Comparison of ENCODE assay signal across 1 cellular context in the genomic region with DNA sequence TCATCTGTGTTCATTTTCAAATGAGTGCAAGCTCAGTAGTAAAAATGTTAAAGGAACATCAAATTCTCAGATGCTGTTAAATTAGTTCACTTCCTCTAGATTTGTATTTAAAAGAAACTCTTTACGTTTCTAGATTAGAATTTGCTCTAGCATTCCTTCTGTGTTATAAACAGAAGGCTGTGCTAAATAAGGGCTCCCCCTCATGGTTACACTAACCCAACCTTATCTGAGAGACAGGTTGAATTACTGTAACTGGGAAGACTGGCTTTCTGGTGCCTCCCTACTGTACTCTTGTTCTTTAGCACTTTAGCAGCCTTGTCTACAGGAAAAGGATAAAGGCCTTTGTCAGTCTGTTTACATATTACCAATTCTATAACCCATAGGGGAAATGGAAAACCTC.
TF ChIP-seq lines count a peak whose summit lies in the region.

No MANE protein-coding gene starts in this region.

TF ChIP-seq in GM12878, 131 proteins besides CTCF, POLR2A, EP300 and RAD21 (continued from another document):
- TF ChIP-seq, protein P1, sequence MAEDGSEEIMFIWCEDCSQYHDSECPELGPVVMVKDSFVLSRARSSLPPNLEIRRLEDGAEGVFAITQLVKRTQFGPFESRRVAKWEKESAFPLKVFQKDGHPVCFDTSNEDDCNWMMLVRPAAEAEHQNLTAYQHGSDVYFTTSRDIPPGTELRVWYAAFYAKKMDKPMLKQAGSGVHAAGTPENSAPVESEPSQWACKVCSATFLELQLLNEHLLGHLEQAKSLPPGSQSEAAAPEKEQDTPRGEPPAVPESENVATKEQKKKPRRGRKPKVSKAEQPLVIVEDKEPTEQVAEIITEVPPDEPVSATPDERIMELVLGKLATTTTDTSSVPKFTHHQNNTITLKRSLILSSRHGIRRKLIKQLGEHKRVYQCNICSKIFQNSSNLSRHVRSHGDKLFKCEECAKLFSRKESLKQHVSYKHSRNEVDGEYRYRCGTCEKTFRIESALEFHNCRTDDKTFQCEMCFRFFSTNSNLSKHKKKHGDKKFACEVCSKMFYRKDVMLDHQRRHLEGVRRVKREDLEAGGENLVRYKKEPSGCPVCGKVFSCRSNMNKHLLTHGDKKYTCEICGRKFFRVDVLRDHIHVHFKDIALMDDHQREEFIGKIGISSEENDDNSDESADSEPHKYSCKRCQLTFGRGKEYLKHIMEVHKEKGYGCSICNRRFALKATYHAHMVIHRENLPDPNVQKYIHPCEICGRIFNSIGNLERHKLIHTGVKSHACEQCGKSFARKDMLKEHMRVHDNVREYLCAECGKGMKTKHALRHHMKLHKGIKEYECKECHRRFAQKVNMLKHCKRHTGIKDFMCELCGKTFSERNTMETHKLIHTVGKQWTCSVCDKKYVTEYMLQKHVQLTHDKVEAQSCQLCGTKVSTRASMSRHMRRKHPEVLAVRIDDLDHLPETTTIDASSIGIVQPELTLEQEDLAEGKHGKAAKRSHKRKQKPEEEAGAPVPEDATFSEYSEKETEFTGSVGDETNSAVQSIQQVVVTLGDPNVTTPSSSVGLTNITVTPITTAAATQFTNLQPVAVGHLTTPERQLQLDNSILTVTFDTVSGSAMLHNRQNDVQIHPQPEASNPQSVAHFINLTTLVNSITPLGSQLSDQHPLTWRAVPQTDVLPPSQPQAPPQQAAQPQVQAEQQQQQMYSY (CRISPR knock-in tag; IDR thresholded peaks at IDR 0.05), result no peak
- TF ChIP-seq, protein P2, sequence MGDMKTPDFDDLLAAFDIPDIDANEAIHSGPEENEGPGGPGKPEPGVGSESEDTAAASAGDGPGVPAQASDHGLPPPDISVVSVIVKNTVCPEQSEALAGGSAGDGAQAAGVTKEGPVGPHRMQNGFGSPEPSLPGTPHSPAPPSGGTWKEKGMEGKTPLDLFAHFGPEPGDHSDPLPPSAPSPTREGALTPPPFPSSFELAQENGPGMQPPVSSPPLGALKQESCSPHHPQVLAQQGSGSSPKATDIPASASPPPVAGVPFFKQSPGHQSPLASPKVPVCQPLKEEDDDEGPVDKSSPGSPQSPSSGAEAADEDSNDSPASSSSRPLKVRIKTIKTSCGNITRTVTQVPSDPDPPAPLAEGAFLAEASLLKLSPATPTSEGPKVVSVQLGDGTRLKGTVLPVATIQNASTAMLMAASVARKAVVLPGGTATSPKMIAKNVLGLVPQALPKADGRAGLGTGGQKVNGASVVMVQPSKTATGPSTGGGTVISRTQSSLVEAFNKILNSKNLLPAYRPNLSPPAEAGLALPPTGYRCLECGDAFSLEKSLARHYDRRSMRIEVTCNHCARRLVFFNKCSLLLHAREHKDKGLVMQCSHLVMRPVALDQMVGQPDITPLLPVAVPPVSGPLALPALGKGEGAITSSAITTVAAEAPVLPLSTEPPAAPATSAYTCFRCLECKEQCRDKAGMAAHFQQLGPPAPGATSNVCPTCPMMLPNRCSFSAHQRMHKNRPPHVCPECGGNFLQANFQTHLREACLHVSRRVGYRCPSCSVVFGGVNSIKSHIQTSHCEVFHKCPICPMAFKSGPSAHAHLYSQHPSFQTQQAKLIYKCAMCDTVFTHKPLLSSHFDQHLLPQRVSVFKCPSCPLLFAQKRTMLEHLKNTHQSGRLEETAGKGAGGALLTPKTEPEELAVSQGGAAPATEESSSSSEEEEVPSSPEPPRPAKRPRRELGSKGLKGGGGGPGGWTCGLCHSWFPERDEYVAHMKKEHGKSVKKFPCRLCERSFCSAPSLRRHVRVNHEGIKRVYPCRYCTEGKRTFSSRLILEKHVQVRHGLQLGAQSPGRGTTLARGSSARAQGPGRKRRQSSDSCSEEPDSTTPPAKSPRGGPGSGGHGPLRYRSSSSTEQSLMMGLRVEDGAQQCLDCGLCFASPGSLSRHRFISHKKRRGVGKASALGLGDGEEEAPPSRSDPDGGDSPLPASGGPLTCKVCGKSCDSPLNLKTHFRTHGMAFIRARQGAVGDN (IDR thresholded peaks at IDR 0.05), result no peak
- no peak for TF ChIP-seq ATF7 (IDR thresholded peaks at IDR 0.05; ENCODE audit: low read depth)
- TF ChIP-seq, protein P3, sequence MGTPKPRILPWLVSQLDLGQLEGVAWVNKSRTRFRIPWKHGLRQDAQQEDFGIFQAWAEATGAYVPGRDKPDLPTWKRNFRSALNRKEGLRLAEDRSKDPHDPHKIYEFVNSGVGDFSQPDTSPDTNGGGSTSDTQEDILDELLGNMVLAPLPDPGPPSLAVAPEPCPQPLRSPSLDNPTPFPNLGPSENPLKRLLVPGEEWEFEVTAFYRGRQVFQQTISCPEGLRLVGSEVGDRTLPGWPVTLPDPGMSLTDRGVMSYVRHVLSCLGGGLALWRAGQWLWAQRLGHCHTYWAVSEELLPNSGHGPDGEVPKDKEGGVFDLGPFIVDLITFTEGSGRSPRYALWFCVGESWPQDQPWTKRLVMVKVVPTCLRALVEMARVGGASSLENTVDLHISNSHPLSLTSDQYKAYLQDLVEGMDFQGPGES (IDR thresholded peaks at IDR 0.05), result no peak
TF ChIP-seq in GM12878: peak in this region for 0.
